10 cellular contexts compared by ENCODE assay signal in genomic region chr19:38057954-38058690, GRCh38.
DNase-seq lines count a peak whose midpoint lies in the region; ATAC-seq, FAIRE-seq and TF ChIP-seq lines count a peak whose summit lies in the region.
"Had no signal": no experiment of that assay in that cellular context is flagged by ENCODE, and none has a peak within 500 bp of the region (broad histone marks: within the 10 kb centered on the region; RNA-seq: fewer than 3 reads in every experiment).

No MANE protein-coding gene starts in this region.

- TF ChIP-seq EP300 in H1 (IDR thresholded peaks at IDR 0.05; ENCODE audit: borderline replicate concordance in 1 of 2, low read depth in 2 of 2, low read length in 2 of 2) = no peak

- CTCF ChIA-PET in HEK293 (lab: Yijun Ruan, JAX) = interaction anchor here (0.6 to 2.3 kb wide), 3 partner anchors 36 to 435 kb away, joined by 3 to 9 read pairs (median 3); no protein-coding TSS in a partner anchor
- CTCF ChIA-PET in H1 (lab: Charles Lee; ENCODE audit: partially characterized antibody) = interaction anchor here (0.6 to 2.0 kb wide), 9 partner anchors 10 to 1047 kb away, joined by 3 to 7 read pairs (median 3); no protein-coding TSS in a partner anchor

- peak overlapping the region; percentile 32; the same call in 1 of the 2 replicates for H2BK5ac ChIP-seq in H1 (ENCODE audit: low read depth, low read length)

- peak overlapping the region; percentile 81; the same call in 1 of the 2 replicates for H4K8ac ChIP-seq in H1 (ENCODE audit: extremely low read depth, insufficient read depth, low read length)

- no peak overlapping the region for H4K5ac ChIP-seq in H1 (ENCODE audit: insufficient read length, low read depth, low read length)

- peaks cover 0 to 16% of the 10 kb centered on the region in 2 experiments; a peak in 2 of 4 replicates for H3K79me2 ChIP-seq in H1 (ENCODE audit: control insufficient read depth in 1 of 2, insufficient read depth in 2 of 2, low read length in 2 of 2)

- no peaks in the 10 kb centered on the region for H3K9me3 ChIP-seq in HEK293 (ENCODE audit: control insufficient read depth, insufficient read depth, low read depth, low read length)
- H3K9me3 ChIP-seq in H1 (ENCODE audit: insufficient read depth in 2 of 2, low read depth in 1 of 2, low read length in 1 of 2) = no peaks in the 10 kb centered on the region; a peak in 1 of 4 replicates

- no peak for TF ChIP-seq CTCF in HEK293 (tag by site-specific recombination; IDR thresholded peaks at IDR 0.05)
- no peak for TF ChIP-seq CTCF in H1 (IDR thresholded peaks at IDR 0.05; ENCODE audit: control extremely low read depth in 1 of 3, insufficient read depth in 1 of 3, low read depth in 1 of 3, low read length in 3 of 3)

- H3K4me2 ChIP-seq in H1 (ENCODE audit: insufficient read depth in 1 of 2, low read depth in 2 of 2, low read length in 2 of 2) = no peak overlapping the region

- H4K20me1 ChIP-seq in H1 (replicated peaks in 1 of 2; ENCODE audit: control insufficient read depth in 1 of 2, insufficient read depth in 2 of 2, low read length in 2 of 2) = peaks cover 0 to 3% of the 10 kb centered on the region in 2 experiments

- H2AFZ ChIP-seq in H1 (ENCODE audit: low read length) = no peak overlapping the region

- no peaks in the 10 kb centered on the region for H3K27me3 ChIP-seq in H1 (replicated peaks in 1 of 4; ENCODE audit: control insufficient read depth in 3 of 4, extremely low read depth in 1 of 4, insufficient read depth in 3 of 4, low read length in 3 of 4)

- no peak for ATAC-seq in HG02623 (IDR thresholded peaks at IDR 0.05; ENCODE audit: unreplicated experiment)

- H3K27ac ChIP-seq in HEK293 (ENCODE audit: extremely low read depth, low read depth, low read length) (peak overlapping the region; percentile 16; the same call in 1 of the 2 replicates), H1 (ENCODE audit: low read depth, low read length) (no peak overlapping the region)

- H3K4me1 ChIP-seq in HEK293 (ENCODE audit: control insufficient read depth, insufficient read depth, low read length) (peaks cover 22% of the 10 kb centered on the region), H1 (replicated peaks in 1 of 4; ENCODE audit: control insufficient read depth in 3 of 4, insufficient read depth in 4 of 4, low read length in 3 of 4) (peaks cover 3 to 33% (median 24%) of the 10 kb centered on the region in 4 experiments)

- H3K4ac ChIP-seq in H1 (replicated peaks; ENCODE audit: insufficient read length, low read depth, low read length) = no peak overlapping the region

- no peak overlapping the region for H3K23ac ChIP-seq in H1 (ENCODE audit: insufficient read length)

- no peak overlapping the region for H3K14ac ChIP-seq in H1 (ENCODE audit: insufficient read length)

- peak; percentile 94 for DNase-seq in NCI-H2227 (lab: John Stamatoyannopoulos, UW; ENCODE audit: unreplicated experiment)
- DNase-seq in H1 (ENCODE audit: low read depth in 1 of 2, low spot score in 2 of 2) = no peak
- DNase-seq in retina = peak; percentile 66
- no peak for DNase-seq in C1 segment of cervical spinal cord (lab: John Stamatoyannopoulos, UW)
- no peak for DNase-seq in stimulated activated CD4-positive, alpha-beta T cell treated with anti-CD3 and anti-CD28 coated beads, Interleukin-2, amount 100 ng/mL, for 48 hours
- DNase-seq: OCI-M1, right cardiac atrium had no signal

- H3K9ac ChIP-seq in H1 (replicated peaks in 1 of 4; ENCODE audit: extremely low read depth in 1 of 4, low read depth in 3 of 4, low read length in 3 of 4) = 0 out of 7 replicates have a peak overlapping the region, but pooled peaks of 1 of the 4 experiments have one; percentile 13

- no peak overlapping the region for H2AK5ac ChIP-seq in H1 (ENCODE audit: low read depth, low read length)

- no peak overlapping the region for H2BK15ac ChIP-seq in H1 (ENCODE audit: low read length)

- H2BK120ac ChIP-seq in H1 (replicated peaks; ENCODE audit: low read depth, low read length) = no peak overlapping the region

- H2BK12ac ChIP-seq in H1 (ENCODE audit: low read depth, low read length) = peak overlapping the region; percentile 75; the same call in 1 of the 2 replicates

- H3K18ac ChIP-seq in H1 (ENCODE audit: extremely low read depth, low read length) = no peak overlapping the region

- peaks cover 7% of the 10 kb centered on the region; the same call in 1 of the 2 replicates for H3K79me1 ChIP-seq in H1 (ENCODE audit: low read depth, low read length)

- TF ChIP-seq POLR2A in H1 (IDR thresholded peaks at IDR 0.05; ENCODE audit: control extremely low read depth in 1 of 2, low read depth in 2 of 2, low read length in 2 of 2) = no peak

- POLR2A ChIA-PET in HEK293 (lab: Yijun Ruan, JAX) = no interaction called here
- POLR2A ChIA-PET in H1 (lab: Charles Lee; ENCODE audit: partially characterized antibody) = interaction anchor here (1.5 to 1.7 kb wide), 2 partner anchors 10 to 45 kb away, joined by 3 to 4 read pairs; no protein-coding TSS in a partner anchor

- no peaks in the 10 kb centered on the region for H3K23me2 ChIP-seq in H1 (ENCODE audit: low read depth, low read length)

- H4K91ac ChIP-seq in H1 (replicated peaks; ENCODE audit: insufficient read length, low read length) = peak overlapping the region; percentile 7

- TF ChIP-seq RAD21 in H1 (IDR thresholded peaks at IDR 0.05 in 1 of 2, conservative IDR thresholded peaks at IDR 0.05 in 1 of 2; ENCODE audit: low read depth in 2 of 2, low read length in 2 of 2) = no peak

- no peak overlapping the region for H3K4me3 ChIP-seq in HEK293 (ENCODE audit: low read depth, low read length)
- no peak overlapping the region for H3K4me3 ChIP-seq in H1 (ENCODE audit: extremely low read depth in 1 of 4, insufficient read depth in 2 of 4, low read depth in 3 of 4, low read length in 4 of 4)

- H3K56ac ChIP-seq in H1 (replicated peaks; ENCODE audit: insufficient read length, low read depth, low read length) = no peak overlapping the region

- H3K36me3 ChIP-seq in HEK293 (ENCODE audit: control insufficient read depth in 2 of 2, insufficient read depth in 1 of 2, low read length in 2 of 2) = peaks cover 0 to 3% of the 10 kb centered on the region in 2 experiments; a peak in 1 of 3 replicates
- no peaks in the 10 kb centered on the region for H3K36me3 ChIP-seq in H1 (ENCODE audit: control insufficient read depth in 2 of 4, insufficient read depth in 4 of 4, low read length in 3 of 4)

- H2BK20ac ChIP-seq in H1 (ENCODE audit: low read length) = no peak overlapping the region; the same call in 1 of the 2 replicates

- 78% methylated on average over 11 of the region's 11 CpGs; no CpG with 5 or more reads in 1 of the 2 experiments for WGBS in H1 (ENCODE audit: extremely low coverage in 1 of 2, insufficient coverage in 1 of 2, insufficient read length in 1 of 2, insufficient replicate concordance in 2 of 2, low coverage in 1 of 2, low lambda C conversion rate in 2 of 2, missing lambda C conversion rate in 1 of 2), 2 experiments

- FAIRE-seq in H1 (lab: Jason Lieb, UNC) = no peak
- FAIRE-seq: GM18507 had no signal

TF ChIP-seq in HEK293, 187 proteins besides CTCF, POLR2A, EP300 and RAD21 (continues in another document):
- TF ChIP-seq ZIC2 (tag by site-specific recombination; IDR thresholded peaks at IDR 0.05) = peak; percentile 98
- no peak for TF ChIP-seq SP7 (tag by site-specific recombination; IDR thresholded peaks at IDR 0.05)
- TF ChIP-seq ZNF341 (tag by site-specific recombination; IDR thresholded peaks at IDR 0.05; ENCODE audit: low read depth) = peak; percentile 43; the same call in 1 of the 2 replicates
- no peak for TF ChIP-seq ZFP37 (tag by site-specific recombination; IDR thresholded peaks at IDR 0.05)
- no peak for TF ChIP-seq ZNF394 (tag by site-specific recombination; IDR thresholded peaks at IDR 0.05; ENCODE audit: borderline replicate concordance)
- TF ChIP-seq ZNF558 (tag by site-specific recombination; IDR thresholded peaks at IDR 0.05) = no peak
- TF ChIP-seq ZBTB7A (tag by site-specific recombination; IDR thresholded peaks at IDR 0.05; ENCODE audit: low read depth) = no peak
- TF ChIP-seq ZBTB6 (tag by site-specific recombination; IDR thresholded peaks at IDR 0.05) = peak; percentile 20; the same call in 1 of the 2 replicates

TF ChIP-seq in H1, 55 proteins besides CTCF, POLR2A, EP300 and RAD21:
- TF ChIP-seq KDM4A (IDR thresholded peaks at IDR 0.05; ENCODE audit: low read depth, low read length, severe bottlenecking) (no peak), RNF2 (IDR thresholded peaks at IDR 0.05; ENCODE audit: borderline replicate concordance, low read depth, low read length, missing control alignments, poor library complexity, severe bottlenecking) (no peak), KDM5A (IDR thresholded peaks at IDR 0.05; ENCODE audit: low read length) (no peak), ASH2L (IDR thresholded peaks at IDR 0.05; ENCODE audit: low read length) (no peak), KDM1A (IDR thresholded peaks at IDR 0.05; ENCODE audit: borderline replicate concordance, low read length) (no peak), JUND (IDR thresholded peaks at IDR 0.05; ENCODE audit: low read length) (no peak), TAF1 (IDR thresholded peaks at IDR 0.05; ENCODE audit: low read depth, low read length) (no peak), RFX5 (IDR thresholded peaks at IDR 0.05; ENCODE audit: borderline replicate concordance, low read depth, low read length) (no peak), SP1 (IDR thresholded peaks at IDR 0.05; ENCODE audit: low read depth, low read length) (no peak), POU5F1 (IDR thresholded peaks at IDR 0.05; ENCODE audit: low read depth, low read length) (no peak), SP4 (IDR thresholded peaks at IDR 0.05; ENCODE audit: low read length) (no peak), JUN (IDR thresholded peaks at IDR 0.05; ENCODE audit: low read depth, low read length) (no peak), BCL11A (IDR thresholded peaks at IDR 0.05; ENCODE audit: low read depth in 2 of 2, low read length in 2 of 2) (no peak), CBX8 (IDR thresholded peaks at IDR 0.05; ENCODE audit: borderline replicate concordance, low read depth, low read length) (no peak), SAP30 (IDR thresholded peaks at IDR 0.05; ENCODE audit: insufficient read depth, insufficient replicate concordance, low read length) (no peak), CBX5 (IDR thresholded peaks at IDR 0.05; ENCODE audit: low read depth, low read length) (no peak), POLR2AphosphoS5 (IDR thresholded peaks at IDR 0.05; ENCODE audit: low read depth, low read length) (no peak), FOSL1 (IDR thresholded peaks at IDR 0.05; ENCODE audit: insufficient read depth, low read depth, low read length) (no peak), PHF8 (conservative IDR thresholded peaks at IDR 0.05; ENCODE audit: low read depth, low read length) (no peak)
TF ChIP-seq in H1: peak in this region for 0.

Comparison
In these comparisons a context has a peak if more than half of its experiments do, and no peak if none do; other contexts are left out.
1. DNase-seq: peak in NCI-H2227 (single experiment) and retina (single experiment); none in H1 (0 of 2), C1 segment of cervical spinal cord (0 of 14) and stimulated activated CD4-positive, alpha-beta T cell treated with anti-CD3 and anti-CD28 coated beads, Interleukin-2, amount 100 ng/mL, for 48 hours (0 of 2).